5 cellular contexts compared by ENCODE assay signal in genomic region chr11:67846299-67846698, GRCh38.
DNase-seq lines count a peak whose midpoint lies in the region; TF ChIP-seq lines count a peak whose summit lies in the region.
"Not testable (repeated sequence)": the region's sequence is repeated elsewhere in the genome, so short reads cannot be mapped to it uniquely, and the experiment has no call there.

No MANE protein-coding gene starts in this region.

- H3K27ac Mint-ChIP-seq in endodermal cell, result peak overlapping the region; percentile 61

- not testable (repeated sequence) for H4K20me1 ChIP-seq in GM23248 (ENCODE audit: insufficient read depth)

- in situ Hi-C loops in GM23248 (cut with MboI), result not testable (repeated sequence)

- peak; percentile 11 for DNase-seq in GM23248
- not testable (repeated sequence) for DNase-seq in endodermal cell
- peak; percentile 2 for DNase-seq in fibroblast of the aortic adventitia (ENCODE audit: low read depth)

- H2AFZ ChIP-seq in GM23248, result not testable (repeated sequence)

- 42 to 52% methylated on average over 3 of the region's 3 CpGs for WGBS in GM23248 (ENCODE audit: low coverage in 1 of 2, low lambda C conversion rate in 2 of 2, missing lambda C conversion rate in 2 of 2), 2 experiments
- WGBS in endodermal cell (ENCODE audit: insufficient coverage in 1 of 2, insufficient read length in 1 of 2), 2 experiments, result 95% methylated on average over 3 of the region's 3 CpGs; no CpG with 5 or more reads in 1 of the 2 experiments

- not testable (repeated sequence) for H3K36me3 Mint-ChIP-seq in endodermal cell (ENCODE audit: low read depth)

- H3K27ac ChIP-seq in GM23248; HEK293 (ENCODE audit: extremely low read depth, low read depth, low read length); endodermal cell (ENCODE audit: low read depth, low read length): not testable (repeated sequence)

- H3K27me3 Mint-ChIP-seq in endodermal cell (ENCODE audit: insufficient read depth), result not testable (repeated sequence)

- not testable (repeated sequence) for H3K4me3 ChIP-seq in GM23248; HEK293 (ENCODE audit: low read depth, low read length); endodermal cell (ENCODE audit: low read length); fibroblast of the aortic adventitia (ENCODE audit: low read depth, low read length)

- not testable (repeated sequence) for H3K4me1 ChIP-seq in GM23248 (ENCODE audit: insufficient read depth); HEK293 (ENCODE audit: control insufficient read depth, insufficient read depth, low read length); endodermal cell (ENCODE audit: control insufficient read depth, insufficient read depth, low read length)

- H3F3A ChIP-seq in GM23248 (ENCODE audit: insufficient read depth), result not testable (repeated sequence)

- not testable (repeated sequence) for TF ChIP-seq EP300 in Ishikawa (IDR thresholded peaks at IDR 0.05; ENCODE audit: borderline replicate concordance)

- POLR2A ChIA-PET in HEK293 (lab: Yijun Ruan, JAX), result not testable (repeated sequence)

- H3K36me3 ChIP-seq in GM23248 (ENCODE audit: low read depth); HEK293 (ENCODE audit: control insufficient read depth in 2 of 2, insufficient read depth in 1 of 2, low read length in 2 of 2); endodermal cell (ENCODE audit: control insufficient read depth, insufficient read depth, low read length): not testable (repeated sequence)

- not testable (repeated sequence) for H3K9me3 Mint-ChIP-seq in endodermal cell

- not testable (repeated sequence) for H3K79me2 ChIP-seq in GM23248 (ENCODE audit: insufficient read depth)

- not testable (repeated sequence) for H3K4me2 ChIP-seq in GM23248 (ENCODE audit: unreplicated experiment)

- peaks cover 65% of the 10 kb centered on the region for H3K4me1 Mint-ChIP-seq in endodermal cell

- not testable (repeated sequence) for TF ChIP-seq RAD21 in Ishikawa (IDR thresholded peaks at IDR 0.05; ENCODE audit: low read depth)

- CTCF ChIA-PET in HEK293 (lab: Yijun Ruan, JAX), result not testable (repeated sequence)

- TF ChIP-seq CTCF in HEK293 (tag by site-specific recombination; IDR thresholded peaks at IDR 0.05); endodermal cell (conservative IDR thresholded peaks at IDR 0.05); fibroblast of the aortic adventitia (IDR thresholded peaks at IDR 0.05; ENCODE audit: insufficient read depth, low read length): not testable (repeated sequence)

- H3K4me3 Mint-ChIP-seq in endodermal cell, result not testable (repeated sequence)

- not testable (repeated sequence) for H3K9me2 ChIP-seq in GM23248 (ENCODE audit: insufficient read depth)

- H3K27me3 ChIP-seq in GM23248 (replicated peaks; ENCODE audit: insufficient read depth); endodermal cell (ENCODE audit: control insufficient read depth, insufficient read depth, low read length, poor library complexity, severe bottlenecking): not testable (repeated sequence)

- not testable (repeated sequence) for H3K9ac ChIP-seq in GM23248; endodermal cell (ENCODE audit: extremely low read depth, low read length, poor library complexity, severe bottlenecking)

- H3K9me3 ChIP-seq in GM23248 (ENCODE audit: low read depth); HEK293 (ENCODE audit: control insufficient read depth, insufficient read depth, low read depth, low read length); endodermal cell (ENCODE audit: control insufficient read depth, low read length): not testable (repeated sequence)

TF ChIP-seq in HEK293, 187 proteins besides CTCF, POLR2A, EP300 and RAD21:
- peak; percentile 49 for TF ChIP-seq REST (tag by site-specific recombination; IDR thresholded peaks at IDR 0.05)
TF ChIP-seq in HEK293: peak in this region for 1; not testable (repeated sequence) for 186.

TF ChIP-seq in Ishikawa, 13 proteins besides CTCF, POLR2A, EP300 and RAD21:
- TF ChIP-seq REST (IDR thresholded peaks at IDR 0.05; ENCODE audit: low read depth), result peak; percentile 59
